In the genomic region with DNA sequence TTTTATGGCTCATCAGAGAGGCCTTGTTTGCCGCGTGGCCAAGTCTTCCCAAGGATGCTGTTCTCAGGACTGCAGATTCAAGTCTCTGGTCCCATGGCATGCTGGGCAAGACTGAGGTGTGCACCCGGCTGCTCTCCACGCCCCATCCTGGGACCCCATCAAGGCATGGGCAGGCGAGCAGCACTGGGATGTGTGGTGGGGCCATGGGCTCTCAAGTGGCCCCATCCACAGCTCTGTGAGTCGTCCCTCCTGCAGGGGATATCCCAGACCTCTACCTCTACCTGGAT, we compare ENCODE assay signal across 29 cellular contexts. TPM values are rescaled to one million over a fixed set of nuclear protein-coding genes. Genes with fewer than 3 reads are reported as not detected.
DNase-seq lines count a peak whose midpoint lies in the region; ATAC-seq and TF ChIP-seq lines count a peak whose summit lies in the region.
"Had no signal": no experiment of that assay in that cellular context is flagged by ENCODE, and none has a peak within 500 bp of the region (broad histone marks: within the 10 kb centered on the region; RNA-seq: fewer than 3 reads in every experiment).

No MANE protein-coding gene starts in this region.

- peaks cover 5% of the 10 kb centered on the region for H3K9me3 Mint-ChIP-seq in activated naive CD8-positive, alpha-beta T cell (ENCODE audit: low read depth)
- peaks cover 7% of the 10 kb centered on the region for H3K9me3 Mint-ChIP-seq in activated naive CD8-positive, alpha-beta T cell treated with anti-CD3 and anti-CD28 coated beads for 36 hours
- H3K9me3 Mint-ChIP-seq in CD4-positive, alpha-beta T cell, result peaks cover 5% of the 10 kb centered on the region
- peaks cover 0 to 9% (median 5%) of the 10 kb centered on the region in 9 donors for H3K9me3 Mint-ChIP-seq in naive thymus-derived CD8-positive, alpha-beta T cell
- peaks cover 7% of the 10 kb centered on the region for H3K9me3 Mint-ChIP-seq in activated T-helper 1 cell treated with anti-CD3 and anti-CD28 coated beads, Interleukin-12 subunit alpha, Interleukin-12 subunit beta, Interleukin-2, Interleukin-4 antibody, amounts not matched to agents 30 ng/mL and 10 ng/mL and 1 ng/mL, durations not matched to agents 14 hours and 24 hours and 36 hours

- no peaks in the 10 kb centered on the region for H3K9me3 ChIP-seq in CD4-positive, alpha-beta T cell (ENCODE audit: control insufficient read depth, low read length)
- no peaks in the 10 kb centered on the region for H3K9me3 ChIP-seq in RWPE2 (ENCODE audit: severe bottlenecking)
- H3K9me3 ChIP-seq: A549, Caco-2 had no signal

- no peaks in the 10 kb centered on the region for H3K36me3 ChIP-seq in RWPE2 (ENCODE audit: low read depth)

- H3K27me3 ChIP-seq in CD4-positive, alpha-beta T cell (ENCODE audit: control insufficient read depth, insufficient read depth, low read length), result no peaks in the 10 kb centered on the region
- H3K27me3 ChIP-seq in RWPE2 (ENCODE audit: insufficient read depth, poor library complexity, severe bottlenecking), result peaks cover 7% of the 10 kb centered on the region

- H3K27ac ChIP-seq in CD4-positive, alpha-beta T cell (ENCODE audit: low read depth, low read length), result no peak overlapping the region
- H3K27ac ChIP-seq in RWPE2 (ENCODE audit: poor library complexity, severe bottlenecking), result no peak overlapping the region
- H3K27ac ChIP-seq: A549, KMS-11 had no signal

- H3K4me3 ChIP-seq in RWPE2 (ENCODE audit: severe bottlenecking), result no peak overlapping the region
- H3K4me3 ChIP-seq: A549, GM12878 had no signal

- TF ChIP-seq CTCF in CD4-positive, alpha-beta T cell (IDR thresholded peaks at IDR 0.05), result no peak
- TF ChIP-seq CTCF in RWPE2 (IDR thresholded peaks at IDR 0.05; ENCODE audit: poor library complexity, severe bottlenecking), result no peak

- H3K4me1 Mint-ChIP-seq in activated naive CD8-positive, alpha-beta T cell (ENCODE audit: low read depth), result peaks cover 4% of the 10 kb centered on the region
- peaks cover 4% of the 10 kb centered on the region for H3K4me1 Mint-ChIP-seq in activated naive CD8-positive, alpha-beta T cell treated with anti-CD3 and anti-CD28 coated beads for 36 hours
- no peaks in the 10 kb centered on the region for H3K4me1 Mint-ChIP-seq in CD4-positive, alpha-beta T cell (ENCODE audit: low read depth)
- H3K4me1 Mint-ChIP-seq in naive thymus-derived CD8-positive, alpha-beta T cell, result peaks cover 0 to 2% (median under 1%) of the 10 kb centered on the region in 4 donors
- peaks cover 4% of the 10 kb centered on the region for H3K4me1 Mint-ChIP-seq in activated T-helper 1 cell treated with anti-CD3 and anti-CD28 coated beads, Interleukin-12 subunit alpha, Interleukin-12 subunit beta, Interleukin-2, Interleukin-4 antibody, amounts not matched to agents 30 ng/mL and 10 ng/mL and 1 ng/mL, durations not matched to agents 14 hours and 24 hours and 36 hours (ENCODE audit: low read depth)

- H3K4me3 Mint-ChIP-seq in activated naive CD8-positive, alpha-beta T cell, result peak overlapping the region; percentile 35
- H3K4me3 Mint-ChIP-seq in activated naive CD8-positive, alpha-beta T cell treated with anti-CD3 and anti-CD28 coated beads for 36 hours, result no peak overlapping the region
- peak overlapping the region; percentile 54 for H3K4me3 Mint-ChIP-seq in CD4-positive, alpha-beta T cell
- peak overlapping the region in 6 of 10 donors; percentile 15 to 63 (median 52) for H3K4me3 Mint-ChIP-seq in naive thymus-derived CD8-positive, alpha-beta T cell
- H3K4me3 Mint-ChIP-seq in activated T-helper 1 cell treated with anti-CD3 and anti-CD28 coated beads, Interleukin-12 subunit alpha, Interleukin-12 subunit beta, Interleukin-2, Interleukin-4 antibody, amounts not matched to agents 30 ng/mL and 10 ng/mL and 1 ng/mL, durations not matched to agents 14 hours and 24 hours and 36 hours, result no peak overlapping the region
- H3K4me3 Mint-ChIP-seq: IgD-negative memory B cell had no signal

- no peaks in the 10 kb centered on the region for H3K27me3 Mint-ChIP-seq in activated naive CD8-positive, alpha-beta T cell
- peaks cover 4% of the 10 kb centered on the region for H3K27me3 Mint-ChIP-seq in activated naive CD8-positive, alpha-beta T cell treated with anti-CD3 and anti-CD28 coated beads for 36 hours
- H3K27me3 Mint-ChIP-seq in CD4-positive, alpha-beta T cell, result peaks cover 5% of the 10 kb centered on the region
- H3K27me3 Mint-ChIP-seq in naive thymus-derived CD8-positive, alpha-beta T cell, result peaks cover 0 to 17% (median 0%) of the 10 kb centered on the region in 5 donors
- H3K27me3 Mint-ChIP-seq in activated T-helper 1 cell treated with anti-CD3 and anti-CD28 coated beads, Interleukin-12 subunit alpha, Interleukin-12 subunit beta, Interleukin-2, Interleukin-4 antibody, amounts not matched to agents 30 ng/mL and 10 ng/mL and 1 ng/mL, durations not matched to agents 14 hours and 24 hours and 36 hours (ENCODE audit: insufficient read depth), result peaks cover 23% of the 10 kb centered on the region

- POLR2A ChIA-PET in CD4-positive, alpha-beta T cell (lab: Charles Lee), result interaction anchor here (2.9 kb wide), 1 partner anchor 31 kb away, joined by 11 read pairs; no protein-coding TSS in a partner anchor
- POLR2A ChIA-PET in naive thymus-derived CD8-positive, alpha-beta T cell (lab: Charles Lee), result interaction anchor here (0.8 to 1.6 kb wide), 3 partner anchors 11 to 73 kb away, joined by 4 to 5 read pairs (median 4); no protein-coding TSS in a partner anchor

- ATAC-seq in CD4-positive, alpha-beta T cell (ENCODE audit: poor library complexity), result no peak
- no peak for ATAC-seq in RWPE2 (ENCODE audit: low read depth)
- ATAC-seq in naive thymus-derived CD8-positive, alpha-beta T cell, result no peak
- no peak for ATAC-seq in GM18861 (IDR thresholded peaks at IDR 0.05; ENCODE audit: unreplicated experiment)
- ATAC-seq: A549; CD8-positive, alpha-beta T cell; GM12878; PC-3 had no signal

- no peaks in the 10 kb centered on the region for H3K4me1 ChIP-seq in RWPE2 (ENCODE audit: insufficient read depth, poor library complexity, severe bottlenecking)
- H3K4me1 ChIP-seq: A549, Caco-2 had no signal

- intact Hi-C loops in CD4-positive, alpha-beta T cell (cut with DNase I, micrococcal nuclease), result no loop called here
- intact Hi-C loops in activated T-helper 1 cell treated with anti-CD3 and anti-CD28 coated beads, Interleukin-12 subunit alpha, Interleukin-12 subunit beta, Interleukin-2, Interleukin-4 antibody, amounts not matched to agents 30 ng/mL and 10 ng/mL and 1 ng/mL, durations not matched to agents 14 hours and 24 hours and 36 hours (cut with micrococcal nuclease), result no loop called here

- no peak overlapping the region for H3K27ac Mint-ChIP-seq in activated naive CD8-positive, alpha-beta T cell
- no peak overlapping the region for H3K27ac Mint-ChIP-seq in activated naive CD8-positive, alpha-beta T cell treated with anti-CD3 and anti-CD28 coated beads for 36 hours
- no peak overlapping the region for H3K27ac Mint-ChIP-seq in CD4-positive, alpha-beta T cell
- H3K27ac Mint-ChIP-seq in naive thymus-derived CD8-positive, alpha-beta T cell, result no peak overlapping the region
- H3K27ac Mint-ChIP-seq in activated T-helper 1 cell treated with anti-CD3 and anti-CD28 coated beads, Interleukin-12 subunit alpha, Interleukin-12 subunit beta, Interleukin-2, Interleukin-4 antibody, amounts not matched to agents 30 ng/mL and 10 ng/mL and 1 ng/mL, durations not matched to agents 14 hours and 24 hours and 36 hours, result no peak overlapping the region
- H3K27ac Mint-ChIP-seq: CD8-positive, alpha-beta T cell had no signal

- CTCF ChIA-PET in CD4-positive, alpha-beta T cell (lab: Charles Lee), result no interaction called here

- peaks cover 6% of the 10 kb centered on the region for H3K36me3 Mint-ChIP-seq in activated naive CD8-positive, alpha-beta T cell
- H3K36me3 Mint-ChIP-seq in activated naive CD8-positive, alpha-beta T cell treated with anti-CD3 and anti-CD28 coated beads for 36 hours, result peaks cover 3% of the 10 kb centered on the region
- H3K36me3 Mint-ChIP-seq in CD4-positive, alpha-beta T cell (ENCODE audit: low read depth), result no peaks in the 10 kb centered on the region
- H3K36me3 Mint-ChIP-seq in naive thymus-derived CD8-positive, alpha-beta T cell, result peaks cover 0 to 5% (median 0%) of the 10 kb centered on the region in 3 donors
- H3K36me3 Mint-ChIP-seq in activated T-helper 1 cell treated with anti-CD3 and anti-CD28 coated beads, Interleukin-12 subunit alpha, Interleukin-12 subunit beta, Interleukin-2, Interleukin-4 antibody, amounts not matched to agents 30 ng/mL and 10 ng/mL and 1 ng/mL, durations not matched to agents 14 hours and 24 hours and 36 hours (ENCODE audit: low read depth), result no peaks in the 10 kb centered on the region
- H3K36me3 Mint-ChIP-seq: CD8-positive, alpha-beta T cell had no signal

- DNase-seq in activated naive CD8-positive, alpha-beta T cell treated with anti-CD3 and anti-CD28 coated beads for 36 hours, result no peak
- no peak for DNase-seq in CD4-positive, alpha-beta T cell
- peak; percentile 29 for DNase-seq in RWPE2 (ENCODE audit: low spot score)
- DNase-seq in naive thymus-derived CD8-positive, alpha-beta T cell, result no peak
- DNase-seq in activated T-helper 1 cell treated with anti-CD3 and anti-CD28 coated beads, Interleukin-12 subunit alpha, Interleukin-12 subunit beta, Interleukin-2, Interleukin-4 antibody, amounts not matched to agents 30 ng/mL and 10 ng/mL and 1 ng/mL, durations not matched to agents 14 hours and 24 hours and 36 hours (ENCODE audit: low spot score), result no peak
- DNase-seq: Caco-2; CD8-positive, alpha-beta T cell; DMS 273 treated with DMSO at 0.1 percent for 48 hours; DMS79; EL; GDM1; GOT3; HCEC 1CT; MM.1S; NCI-H2029; NCI-H446 treated with DMSO at 0.1 percent for 48 hours; NCI-H526; NCI-H82; NK-92 treated with Interleukin-12 subunit alpha and Interleukin-12 subunit beta, amount 100 ng/mL, for 24 hours; PC-3; SHP77 had no signal

RNA-seq across cellular contexts. Expression of gene GP9, which starts 13.1 kb away (rescaled TPM):
- total RNA-seq in activated naive CD8-positive, alpha-beta T cell treated with anti-CD3 and anti-CD28 coated beads for 36 hours, result not detected
- not detected for total RNA-seq in CD4-positive, alpha-beta T cell
- total RNA-seq in naive thymus-derived CD8-positive, alpha-beta T cell, result not detected
- polyA plus RNA-seq in naive thymus-derived CD8-positive, alpha-beta T cell, result not detected
- not detected in 2 replicates for total RNA-seq in activated T-helper 1 cell treated with anti-CD3 and anti-CD28 coated beads, Interleukin-12 subunit alpha, Interleukin-12 subunit beta, Interleukin-2, Interleukin-4 antibody, amounts not matched to agents 30 ng/mL and 10 ng/mL and 1 ng/mL, durations not matched to agents 14 hours and 24 hours and 36 hours
- total RNA-seq: Caco-2; CD8-positive, alpha-beta T cell; GM12878; PC-3; RPMI7951; SK-MEL-5 had no signal
- polyA plus RNA-seq: A549 had no signal

RNA-seq across cellular contexts. Expression of gene EFCC1, which starts 46.4 kb away (rescaled TPM):
- under 1 TPM; 0.18 to 0.45 TPM for total RNA-seq in activated naive CD8-positive, alpha-beta T cell treated with anti-CD3 and anti-CD28 coated beads for 36 hours
- under 1 TPM; 0.22 to 0.25 TPM for total RNA-seq in CD4-positive, alpha-beta T cell
- total RNA-seq in naive thymus-derived CD8-positive, alpha-beta T cell, result under 1 TPM; 0.52 to 0.69 TPM
- polyA plus RNA-seq in naive thymus-derived CD8-positive, alpha-beta T cell, result under 1 TPM; 0.21 to 0.47 (median 0.32) TPM
- 0.21 and 0.22 TPM in 2 replicates for total RNA-seq in activated T-helper 1 cell treated with anti-CD3 and anti-CD28 coated beads, Interleukin-12 subunit alpha, Interleukin-12 subunit beta, Interleukin-2, Interleukin-4 antibody, amounts not matched to agents 30 ng/mL and 10 ng/mL and 1 ng/mL, durations not matched to agents 14 hours and 24 hours and 36 hours
- total RNA-seq: GM12878, PC-3, RPMI7951 had no signal
- polyA plus RNA-seq: GM12878, IgD-negative memory B cell had no signal

RNA-seq across cellular contexts. Expression of gene CFAP92, which starts 53.6 kb away (rescaled TPM):
- under 1 TPM; 0.40 to 0.56 TPM for total RNA-seq in activated naive CD8-positive, alpha-beta T cell treated with anti-CD3 and anti-CD28 coated beads for 36 hours
- total RNA-seq in CD4-positive, alpha-beta T cell, result under 1 TPM; 0.19 to 0.45 TPM
- total RNA-seq in naive thymus-derived CD8-positive, alpha-beta T cell, result 1 to 10 TPM; 1.7 to 2.0 TPM
- under 1 TPM; 0.18 to 0.23 (median 0.20) TPM for polyA plus RNA-seq in naive thymus-derived CD8-positive, alpha-beta T cell
- total RNA-seq in activated T-helper 1 cell treated with anti-CD3 and anti-CD28 coated beads, Interleukin-12 subunit alpha, Interleukin-12 subunit beta, Interleukin-2, Interleukin-4 antibody, amounts not matched to agents 30 ng/mL and 10 ng/mL and 1 ng/mL, durations not matched to agents 14 hours and 24 hours and 36 hours, result 0.13 and 0.29 TPM in 2 replicates
- total RNA-seq: GM12878 had no signal
- polyA plus RNA-seq: A549, IgD-negative memory B cell had no signal

Comparison
In these comparisons a context has a peak if more than half of its experiments do, and no peak if none do; other contexts are left out.
1. H3K4me3 Mint-ChIP-seq: peak in activated naive CD8-positive, alpha-beta T cell (single experiment), CD4-positive, alpha-beta T cell (single experiment) and naive thymus-derived CD8-positive, alpha-beta T cell (6 of 10); none in activated naive CD8-positive, alpha-beta T cell treated with anti-CD3 and anti-CD28 coated beads for 36 hours (single experiment) and activated T-helper 1 cell treated with anti-CD3 and anti-CD28 coated beads, Interleukin-12 subunit alpha, Interleukin-12 subunit beta, Interleukin-2, Interleukin-4 antibody, amounts not matched to agents 30 ng/mL and 10 ng/mL and 1 ng/mL, durations not matched to agents 14 hours and 24 hours and 36 hours (single experiment).